Comparison of ENCODE assay signal across 23 cellular contexts in genomic region chr7:82331234-82331633, GRCh38.
"Had no signal": no experiment of that assay in that cellular context is flagged by ENCODE, and none has a peak within 500 bp of the region (broad histone marks: within the 10 kb centered on the region; RNA-seq: fewer than 3 reads in every experiment).

No MANE protein-coding gene starts in this region.

- H3K9me3 Mint-ChIP-seq: activated B cell treated with CpG ODN at 0.5 μM for 24 hours had no signal

- H3K27ac Mint-ChIP-seq: activated B cell treated with CpG ODN at 0.5 μM for 24 hours; activated CD8-positive, alpha-beta T cell treated with anti-CD3 and anti-CD28 coated beads for 36 hours; activated naive CD4-positive, alpha-beta T cell treated with anti-CD3 and anti-CD28 coated beads, Interleukin-2, amount 50 U/mL, for 72 hours; activated T-helper 2 cell treated with anti-CD3 and anti-CD28 coated beads, Interferon-gamma antibody, Interleukin-2, Interleukin-4, amounts not matched to agents 10 μg/mL and 5 μg/mL and 100 μg/mL, durations not matched to agents 14 hours and 24 hours and 36 hours; natural killer cell treated with Interleukin-12 subunit alpha and Interleukin-12 subunit beta and Interleukin-15 and Interleukin-18, amount 100 ng/mL, for 72 hours had no signal

- H3K4me3 Mint-ChIP-seq: activated B cell treated with CpG ODN at 0.5 μM for 24 hours; activated CD8-positive, alpha-beta T cell treated with anti-CD3 and anti-CD28 coated beads for 36 hours; activated T-cell treated with anti-CD3 and anti-CD28 coated beads, Interleukin-2, amount 50 U/mL, for 4 hours; central memory CD8-positive, alpha-beta T cell; natural killer cell treated with Interleukin-12 subunit alpha and Interleukin-12 subunit beta and Interleukin-15 and Interleukin-18, amount 100 ng/mL, for 72 hours had no signal

- H3K27me3 Mint-ChIP-seq: activated B cell treated with CpG ODN at 0.5 μM for 24 hours; activated CD8-positive, alpha-beta T cell treated with anti-CD3 and anti-CD28 coated beads for 36 hours; central memory CD8-positive, alpha-beta T cell; natural killer cell treated with Interleukin-12 subunit alpha and Interleukin-12 subunit beta and Interleukin-15 and Interleukin-18, amount 100 ng/mL, for 72 hours had no signal

- H3K36me3 Mint-ChIP-seq: activated naive CD4-positive, alpha-beta T cell treated with anti-CD3 and anti-CD28 coated beads, Interleukin-2, amount 50 U/mL, for 72 hours had no signal

- DNase-seq: activated B cell treated with CpG ODN at 0.5 μM for 24 hours; activated CD4-positive, alpha-beta T cell treated with anti-CD3 and anti-CD28 coated beads, Interleukin-2, amount 50 U/mL, for 1 hour; activated CD8-positive, alpha-beta T cell treated with anti-CD3 and anti-CD28 coated beads for 36 hours; activated naive CD4-positive, alpha-beta T cell; activated T-cell treated with anti-CD3 and anti-CD28 coated beads, Interleukin-2, amount 50 U/mL, for 4 hours; anterior cingulate cortex; dermis blood vessel endothelial cell; effector CD4-positive, alpha-beta T cell; esophagus squamous epithelium; head of caudate nucleus; hippocampal formation; left cardiac atrium; left ventricle myocardium superior; mucosa of descending colon; posterior cingulate gyrus; right lobe of liver; stimulated activated CD4-positive, alpha-beta T cell treated with anti-CD3 and anti-CD28 coated beads, Interleukin-2, amount 100 ng/mL, for 48 hours; stimulated activated naive CD4-positive, alpha-beta T cell treated with Interleukin-2 at 50 U/mL for 16 hours had no signal

- H3K4me1 Mint-ChIP-seq: activated B cell treated with CpG ODN at 0.5 μM for 24 hours; central memory CD8-positive, alpha-beta T cell had no signal

- ATAC-seq: activated CD8-positive, alpha-beta T cell treated with anti-CD3 and anti-CD28 coated beads for 36 hours; activated naive CD4-positive, alpha-beta T cell treated with anti-CD3 and anti-CD28 coated beads, Interleukin-2, amount 50 U/mL, for 72 hours; activated T-cell treated with anti-CD3 and anti-CD28 coated beads, Interleukin-2, amount 50 U/mL, for 4 hours; gastroesophageal sphincter; left cardiac atrium; left ventricle myocardium superior; mucosa of descending colon; natural killer cell treated with Interleukin-12 subunit alpha and Interleukin-12 subunit beta and Interleukin-15 and Interleukin-18, amount 100 ng/mL, for 72 hours; right lobe of liver had no signal
